In genomic region chr10:122462533-122463465, GRCh38 we compare ENCODE assay signal across 8 cellular contexts. TPM values are rescaled to one million over a fixed set of nuclear protein-coding genes. Genes with fewer than 3 reads are reported as not detected.
A peak's percentile ranks its signal among the peaks of the same experiment; 100 is the strongest.
DNase-seq lines count a peak whose midpoint lies in the region; ATAC-seq and TF ChIP-seq lines count a peak whose summit lies in the region.

No MANE protein-coding gene starts in this region.

- H3K9me3 Mint-ChIP-seq in activated T-cell treated with anti-CD3 and anti-CD28 coated beads, Interleukin-2, amount 50 U/mL, for 24 hours: no peaks in the 10 kb centered on the region

- H3K36me3 ChIP-seq in right lobe of liver (no peaks in the 10 kb centered on the region), suprapubic skin (no peaks in the 10 kb centered on the region)

- peak overlapping the region; percentile 76 for H3K4me3 Mint-ChIP-seq in activated T-cell treated with anti-CD3 and anti-CD28 coated beads, Interleukin-2, amount 50 U/mL, for 24 hours

- H3K9me3 ChIP-seq in right lobe of liver (no peaks in the 10 kb centered on the region), suprapubic skin (no peaks in the 10 kb centered on the region)

- H3K27me3 ChIP-seq in right lobe of liver: no peaks in the 10 kb centered on the region
- no peaks in the 10 kb centered on the region for H3K27me3 ChIP-seq in suprapubic skin

- ATAC-seq in right lobe of liver: peak; percentile 19 to 57 (median 42)
- no peak for ATAC-seq in HG02571 (IDR thresholded peaks at IDR 0.05; ENCODE audit: unreplicated experiment)

- no peak overlapping the region for H3K27ac Mint-ChIP-seq in activated T-cell treated with anti-CD3 and anti-CD28 coated beads, Interleukin-2, amount 50 U/mL, for 24 hours

- H3K4me1 ChIP-seq in right lobe of liver (peaks cover 0 to 16% (median 6%) of the 10 kb centered on the region in 4 donors), suprapubic skin (peaks cover 38% of the 10 kb centered on the region)

- TF ChIP-seq POLR2A in right lobe of liver (IDR thresholded peaks at IDR 0.05) (no peak), suprapubic skin (IDR thresholded peaks at IDR 0.05) (no peak)

- TF ChIP-seq EP300 in suprapubic skin (IDR thresholded peaks at IDR 0.05): no peak

- no peaks in the 10 kb centered on the region for H3K36me3 Mint-ChIP-seq in activated T-cell treated with anti-CD3 and anti-CD28 coated beads, Interleukin-2, amount 50 U/mL, for 24 hours (ENCODE audit: low read depth)

- H3K27ac ChIP-seq in coronary artery: peak overlapping the region; percentile 75 to 96
- peak overlapping the region; percentile 58 to 82 (median 62) for H3K27ac ChIP-seq in right lobe of liver
- H3K27ac ChIP-seq in suprapubic skin: peak overlapping the region; percentile 86

- H3K4me1 Mint-ChIP-seq in activated T-cell treated with anti-CD3 and anti-CD28 coated beads, Interleukin-2, amount 50 U/mL, for 24 hours (ENCODE audit: low read depth): peaks cover 15% of the 10 kb centered on the region

- WGBS in right lobe of liver (ENCODE audit: insufficient coverage, low coverage, low lambda C conversion rate, missing lambda C conversion rate): 12% methylated on average over 33 of the region's 47 CpGs
- 3% methylated on average over 45 of the region's 47 CpGs for WGBS in suprapubic skin

- DNase-seq in activated T-cell treated with anti-CD3 and anti-CD28 coated beads, Interleukin-2, amount 50 U/mL, for 24 hours: peak; percentile 36
- DNase-seq in activated T-cell treated with anti-CD3 and anti-CD28 coated beads for 4 hours (no peak), coronary artery (ENCODE audit: low spot score) (peak; percentile 85), right lobe of liver (peak; percentile 52 to 77 (median 66)), suprapubic skin (ENCODE audit: low spot score in 2 of 2) (peak; percentile 87 to 90), NCI-H82 (lab: John Stamatoyannopoulos, UW) (no peak), 8988T (no peak)

- H3K27me3 Mint-ChIP-seq in activated T-cell treated with anti-CD3 and anti-CD28 coated beads, Interleukin-2, amount 50 U/mL, for 24 hours: peaks cover 78% of the 10 kb centered on the region

- H3K4me3 ChIP-seq in coronary artery (peak overlapping the region; percentile 98), right lobe of liver (peak overlapping the region; percentile 71 to 77 (median 72)), suprapubic skin (peak overlapping the region; percentile 85)

- intact Hi-C loops in right lobe of liver (cut with DNase I): no loop called here

- TF ChIP-seq CTCF in coronary artery (IDR thresholded peaks at IDR 0.05): no peak
- no peak for TF ChIP-seq CTCF in right lobe of liver (IDR thresholded peaks at IDR 0.05)
- no peak for TF ChIP-seq CTCF in suprapubic skin (IDR thresholded peaks at IDR 0.05)

RNA-seq across cellular contexts. Expression of gene HTRA1, which starts 1.4 kb away (rescaled TPM):
- total RNA-seq in right lobe of liver: 100 to 1,000 TPM in 3 of 6 experiments, 10 to 100 TPM in 3; 91.9 to 224 (median 134) TPM
- 10 to 100 TPM; 55.2 to 99.5 (median 80.6) TPM for total RNA-seq in suprapubic skin

RNA-seq across cellular contexts. Expression of gene ARMS2, which starts 8.3 kb away (rescaled TPM):
- not detected for total RNA-seq in right lobe of liver
- under 1 TPM in 1 of 4 donors, not detected in 3; 0.72 TPM for total RNA-seq in suprapubic skin

Comparison
In these comparisons a context has a peak if more than half of its experiments do, and no peak if none do; other contexts are left out.
1. DNase-seq: peak in activated T-cell treated with anti-CD3 and anti-CD28 coated beads, Interleukin-2, amount 50 U/mL, for 24 hours (single experiment), coronary artery (single experiment), right lobe of liver (3 of 3) and suprapubic skin (2 of 2); none in activated T-cell treated with anti-CD3 and anti-CD28 coated beads for 4 hours (single experiment), NCI-H82 (single experiment) and 8988T (single experiment).
2. Peak in every context shown above with its lines, with median percentiles within 50 percentile points of each other: H3K27ac ChIP-seq and H3K4me3 ChIP-seq.